In genomic region chr10:7763929-7764328, GRCh38 we compare ENCODE assay signal across 12 cellular contexts.
"Had no signal": no experiment of that assay in that cellular context is flagged by ENCODE, and none has a peak within 500 bp of the region (broad histone marks: within the 10 kb centered on the region; RNA-seq: fewer than 3 reads in every experiment).

No MANE protein-coding gene starts in this region.

- DNase-seq: activated CD4-positive, alpha-beta T cell treated with anti-CD3 and anti-CD28 coated beads for 1 hour; activated CD4-positive, alpha-beta T cell treated with anti-CD3 and anti-CD28 coated beads, Interleukin-2, amount 50 U/mL, for 48 hours; activated naive CD4-positive, alpha-beta T cell treated with anti-CD3 and anti-CD28 coated beads, Interleukin-2, amount 50 U/mL, for 16 hours; activated T-cell treated with anti-CD3 and anti-CD28 coated beads, Interleukin-2, amount 50 U/mL, for 24 hours; foreskin melanocyte; mucosa of descending colon; naive thymus-derived CD4-positive, alpha-beta T cell; pancreas; stimulated activated CD4-positive, alpha-beta T cell treated with anti-CD3 and anti-CD28 coated beads, Interleukin-2, amount 100 ng/mL, for 24 hours; stomach; testis had no signal

- H3K9me3 Mint-ChIP-seq: activated T-cell treated with anti-CD3 and anti-CD28 coated beads, Interleukin-2, amount 50 U/mL, for 24 hours; naive thymus-derived CD4-positive, alpha-beta T cell had no signal

- H3K27me3 Mint-ChIP-seq: activated T-cell treated with anti-CD3 and anti-CD28 coated beads, Interleukin-2, amount 50 U/mL, for 24 hours; naive thymus-derived CD4-positive, alpha-beta T cell had no signal

- H3K9me3 ChIP-seq: mucosa of descending colon, pancreas, stomach, testis had no signal

- H3K27ac ChIP-seq: pancreas, stomach, testis, VCaP had no signal

- H3K4me3 ChIP-seq: mucosa of descending colon, pancreas, stomach, testis had no signal

- H3K4me3 Mint-ChIP-seq: activated T-cell treated with anti-CD3 and anti-CD28 coated beads, Interleukin-2, amount 50 U/mL, for 24 hours; naive thymus-derived CD4-positive, alpha-beta T cell had no signal

- H3K4me1 ChIP-seq: testis had no signal

- H3K27ac Mint-ChIP-seq: activated T-cell treated with anti-CD3 and anti-CD28 coated beads, Interleukin-2, amount 50 U/mL, for 24 hours had no signal

- H3K27me3 ChIP-seq: pancreas, stomach, testis had no signal
